In the genomic region with DNA sequence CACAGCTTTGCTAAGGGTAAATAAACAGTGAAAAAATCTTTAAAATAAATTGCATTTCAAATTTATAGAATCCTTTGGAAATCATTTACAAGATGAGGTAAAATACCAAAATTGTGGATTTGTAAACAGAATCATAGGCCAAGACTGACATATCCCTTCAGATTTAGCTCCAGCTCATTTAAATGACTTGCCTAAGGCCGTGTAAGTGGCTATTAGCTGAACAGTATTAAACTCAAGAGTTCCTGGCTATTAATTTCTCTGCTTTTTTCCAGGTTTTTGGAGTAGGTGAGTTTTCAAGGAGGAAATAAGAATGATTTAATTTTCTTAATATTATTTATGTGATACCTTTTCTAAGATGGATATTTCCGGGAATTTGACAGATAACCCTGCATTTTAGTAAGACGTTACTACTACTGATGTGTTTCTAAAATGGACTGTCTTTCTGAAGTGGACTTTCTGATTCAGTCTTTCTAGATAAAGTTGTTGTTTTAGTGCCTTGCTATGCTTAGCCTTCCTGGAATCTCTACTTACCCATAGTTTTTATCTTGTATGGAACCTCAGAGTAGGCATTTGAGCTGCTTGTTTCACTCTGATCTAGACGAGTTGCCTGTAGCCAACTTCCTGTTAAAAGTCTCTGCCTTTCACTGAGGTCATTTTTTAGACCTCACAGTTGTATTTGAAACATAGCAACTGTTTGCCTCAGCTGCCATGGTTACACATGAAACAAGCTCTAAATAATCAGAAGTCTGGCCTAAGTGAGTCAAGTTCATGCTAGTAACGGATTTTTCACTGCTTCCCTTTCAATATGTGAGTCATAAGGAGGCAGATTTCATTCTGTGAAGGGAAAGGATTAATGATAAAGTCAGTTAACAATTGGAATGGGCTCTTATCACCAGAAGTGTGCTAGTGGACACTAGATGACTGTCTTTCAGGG, we compare ENCODE assay signal across 8 cellular contexts.
DNase-seq lines count a peak whose midpoint lies in the region; ATAC-seq and TF ChIP-seq lines count a peak whose summit lies in the region.

No MANE protein-coding gene starts in this region.

- TF ChIP-seq RAD21 in liver (IDR thresholded peaks at IDR 0.05): peak; percentile 38 to 45

- WGBS in liver: 42% methylated on average over 5 of the region's 5 CpGs
- 14 to 22% (median 18%) methylated on average over 5 of the region's 5 CpGs for WGBS in stomach, 5 donors

- peaks cover 0 to 6% (median 3%) of the 10 kb centered on the region in 4 donors for H3K4me1 ChIP-seq in liver (ENCODE audit: control insufficient read depth in 4 of 4, insufficient read depth in 4 of 4, low read length in 3 of 4)
- peaks cover 12 to 42% (median 25%) of the 10 kb centered on the region in 4 donors for H3K4me1 ChIP-seq in stomach

- ATAC-seq in GM18907 (IDR thresholded peaks at IDR 0.05; ENCODE audit: unreplicated experiment) (peak; percentile 87), HG03135 (IDR thresholded peaks at IDR 0.05; ENCODE audit: unreplicated experiment) (peak; percentile 90), SK-N-SH treated with all-trans-retinoic acid at 6 μM for 48 hours (peak; percentile 92)

- H3K4me3 ChIP-seq in cardiac fibroblast (replicated peaks in 1 of 2; ENCODE audit: low read depth in 2 of 2, low read length in 2 of 2) (no peak overlapping the region), liver (ENCODE audit: low read depth in 1 of 3, low read length in 3 of 3) (no peak overlapping the region), stomach (no peak overlapping the region)

- no peaks in the 10 kb centered on the region for H3K9me3 ChIP-seq in liver (ENCODE audit: control insufficient read depth in 4 of 4, low read length in 3 of 4)
- no peaks in the 10 kb centered on the region for H3K9me3 ChIP-seq in stomach

- no peak for TF ChIP-seq EP300 in stomach (IDR thresholded peaks at IDR 0.05)

- H3K9ac ChIP-seq in liver (ENCODE audit: low read depth in 1 of 2, low read length in 2 of 2): peak overlapping the region; percentile 62 to 91

- no peak for TF ChIP-seq CTCF in AG09319 (IDR thresholded peaks at IDR 0.05; ENCODE audit: low read depth, low read length)
- no peak for TF ChIP-seq CTCF in cardiac fibroblast (IDR thresholded peaks at IDR 0.05; ENCODE audit: low read depth, low read length)
- TF ChIP-seq CTCF in liver (IDR thresholded peaks at IDR 0.05; ENCODE audit: low read depth, low read length, missing input control): no peak
- TF ChIP-seq CTCF in stomach (IDR thresholded peaks at IDR 0.05): no peak

- intact Hi-C loops in stomach (cut with DNase I; ENCODE audit: low total_unique reads): no loop called here

- H3K36me3 ChIP-seq in liver (ENCODE audit: control insufficient read depth in 4 of 4, insufficient read depth in 3 of 4, low read depth in 1 of 4, low read length in 3 of 4) (peaks cover 0 to 44% (median 30%) of the 10 kb centered on the region in 4 donors), stomach (peaks cover 31 to 89% (median 86%) of the 10 kb centered on the region in 4 donors)

- no peaks in the 10 kb centered on the region for H3K27me3 ChIP-seq in liver (ENCODE audit: control insufficient read depth in 4 of 4, insufficient read depth in 4 of 4, low read length in 3 of 4)
- no peaks in the 10 kb centered on the region for H3K27me3 ChIP-seq in stomach

- H3K27ac ChIP-seq in liver (ENCODE audit: low read depth in 1 of 2, low read length in 2 of 2) (peak overlapping the region; percentile 85 to 89), stomach (peak overlapping the region in 4 of 5 donors; percentile 73 to 85 (median 80))

- DNase-seq in AG09319 (ENCODE audit: extremely low read depth, low read depth) (peak; percentile 94), cardiac fibroblast (ENCODE audit: low read depth in 2 of 2) (peak; percentile 99), stomach (no peak), NCI-H1417 treated with DMSO at 0.1 percent for 48 hours (lab: John Stamatoyannopoulos, UW) (no peak)

- no peak for TF ChIP-seq POLR2A in stomach (IDR thresholded peaks at IDR 0.05)

TF ChIP-seq in SK-N-SH treated with all-trans-retinoic acid at 6 μM for 48 hours, 23 proteins besides CTCF, POLR2A, EP300 and RAD21 (continues in another document):
- TF ChIP-seq TCF4 (CRISPR knock-in tag; IDR thresholded peaks at IDR 0.05; ENCODE audit: borderline replicate concordance): no peak
- TF ChIP-seq, protein P1, sequence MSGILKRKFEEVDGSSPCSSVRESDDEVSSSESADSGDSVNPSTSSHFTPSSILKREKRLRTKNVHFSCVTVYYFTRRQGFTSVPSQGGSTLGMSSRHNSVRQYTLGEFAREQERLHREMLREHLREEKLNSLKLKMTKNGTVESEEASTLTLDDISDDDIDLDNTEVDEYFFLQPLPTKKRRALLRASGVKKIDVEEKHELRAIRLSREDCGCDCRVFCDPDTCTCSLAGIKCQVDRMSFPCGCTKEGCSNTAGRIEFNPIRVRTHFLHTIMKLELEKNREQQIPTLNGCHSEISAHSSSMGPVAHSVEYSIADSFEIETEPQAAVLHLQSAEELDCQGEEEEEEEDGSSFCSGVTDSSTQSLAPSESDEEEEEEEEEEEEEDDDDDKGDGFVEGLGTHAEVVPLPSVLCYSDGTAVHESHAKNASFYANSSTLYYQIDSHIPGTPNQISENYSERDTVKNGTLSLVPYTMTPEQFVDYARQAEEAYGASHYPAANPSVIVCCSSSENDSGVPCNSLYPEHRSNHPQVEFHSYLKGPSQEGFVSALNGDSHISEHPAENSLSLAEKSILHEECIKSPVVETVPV (CRISPR knock-in tag; IDR thresholded peaks at IDR 0.05): no peak
- no peak for TF ChIP-seq BACH2 (CRISPR knock-in tag; IDR thresholded peaks at IDR 0.05; ENCODE audit: borderline replicate concordance)
- no peak for TF ChIP-seq PPARA (CRISPR knock-in tag; IDR thresholded peaks at IDR 0.05; ENCODE audit: borderline replicate concordance)
- no peak for TF ChIP-seq ZFP3 (CRISPR knock-in tag; IDR thresholded peaks at IDR 0.05)
- TF ChIP-seq, protein P2, sequence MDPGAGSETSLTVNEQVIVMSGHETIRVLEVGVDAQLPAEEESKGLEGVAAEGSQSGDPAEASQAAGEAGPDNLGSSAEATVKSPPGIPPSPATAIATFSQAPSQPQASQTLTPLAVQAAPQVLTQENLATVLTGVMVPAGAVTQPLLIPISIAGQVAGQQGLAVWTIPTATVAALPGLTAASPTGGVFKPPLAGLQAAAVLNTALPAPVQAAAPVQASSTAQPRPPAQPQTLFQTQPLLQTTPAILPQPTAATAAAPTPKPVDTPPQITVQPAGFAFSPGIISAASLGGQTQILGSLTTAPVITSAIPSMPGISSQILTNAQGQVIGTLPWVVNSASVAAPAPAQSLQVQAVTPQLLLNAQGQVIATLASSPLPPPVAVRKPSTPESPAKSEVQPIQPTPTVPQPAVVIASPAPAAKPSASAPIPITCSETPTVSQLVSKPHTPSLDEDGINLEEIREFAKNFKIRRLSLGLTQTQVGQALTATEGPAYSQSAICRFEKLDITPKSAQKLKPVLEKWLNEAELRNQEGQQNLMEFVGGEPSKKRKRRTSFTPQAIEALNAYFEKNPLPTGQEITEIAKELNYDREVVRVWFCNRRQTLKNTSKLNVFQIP (CRISPR knock-in tag; IDR thresholded peaks at IDR 0.05; ENCODE audit: borderline replicate concordance, low read depth): no peak

TF ChIP-seq in liver, 16 proteins besides CTCF, POLR2A, EP300 and RAD21:
- TF ChIP-seq HNF4A (conservative IDR thresholded peaks at IDR 0.05) (peak; percentile 16 to 37), MAX (IDR thresholded peaks at IDR 0.05) (no peak), GABPA (IDR thresholded peaks at IDR 0.05 in 1 of 2, conservative IDR thresholded peaks at IDR 0.05 in 1 of 2) (no peak), RXRA (IDR thresholded peaks at IDR 0.05) (peak; percentile 35 to 58), REST (IDR thresholded peaks at IDR 0.05) (peak; percentile 32), ATF3 (IDR thresholded peaks at IDR 0.05) (peak; percentile 20), JUND (IDR thresholded peaks at IDR 0.05) (peak; percentile 88 to 89), EGR1 (IDR thresholded peaks at IDR 0.05; ENCODE audit: low read depth in 2 of 2) (no peak), SP1 (IDR thresholded peaks at IDR 0.05) (peak; percentile 59), NR2F2 (IDR thresholded peaks at IDR 0.05) (peak; percentile 81)

Comparison
In these comparisons a context has a peak if more than half of its experiments do, and no peak if none do; other contexts are left out.
1. DNase-seq: peak in AG09319 (single experiment) and cardiac fibroblast (2 of 2); none in stomach (single experiment) and NCI-H1417 treated with DMSO at 0.1 percent for 48 hours (single experiment).
2. Peak in every context shown above with its lines, with median percentiles within 50 percentile points of each other: ATAC-seq.